17 cellular contexts compared by ENCODE assay signal in the genomic region with DNA sequence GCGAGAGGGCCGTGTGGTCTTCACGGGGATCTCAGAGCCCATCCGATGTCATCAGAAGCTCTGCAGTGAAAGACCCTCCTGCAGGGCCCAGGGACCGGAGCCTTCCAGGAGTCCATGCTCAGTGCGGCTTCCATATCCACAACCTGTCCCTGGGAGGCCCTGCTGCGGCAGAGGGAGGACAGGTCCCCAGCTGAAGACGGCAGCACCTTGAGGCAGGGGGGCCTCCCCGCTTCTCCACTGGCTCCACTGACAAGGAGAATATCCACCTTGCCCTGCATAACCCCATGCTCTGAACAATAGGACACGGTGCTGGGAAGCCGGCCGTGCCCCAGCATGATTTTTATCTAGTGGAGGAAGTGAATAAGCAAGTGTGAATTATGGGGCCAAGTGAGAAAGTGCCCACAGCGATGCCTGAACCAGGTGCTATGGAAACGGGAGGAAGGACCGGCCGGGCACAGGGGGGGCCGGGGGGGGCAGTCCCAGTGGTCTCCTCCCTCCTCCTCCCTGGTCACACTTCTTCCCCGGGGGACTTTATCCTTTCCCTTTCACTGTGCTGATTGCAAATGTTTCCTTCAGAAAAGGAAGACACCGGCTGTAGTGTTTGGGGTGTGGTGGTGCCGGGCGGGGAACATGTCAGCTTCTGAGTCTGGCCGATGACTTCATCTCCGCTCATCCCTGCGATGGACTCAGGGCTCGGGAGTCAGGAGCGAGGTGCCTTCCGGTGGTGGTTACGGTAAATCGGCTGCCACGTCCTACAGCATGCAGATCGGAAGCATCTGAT.
A peak's percentile ranks its signal among the peaks of the same experiment; 100 is the strongest.
DNase-seq lines count a peak whose midpoint lies in the region; ATAC-seq and TF ChIP-seq lines count a peak whose summit lies in the region.
"Had no signal": no experiment of that assay in that cellular context is flagged by ENCODE, and none has a peak within 500 bp of the region (broad histone marks: within the 10 kb centered on the region; RNA-seq: fewer than 3 reads in every experiment).

No MANE protein-coding gene starts in this region.

- no peaks in the 10 kb centered on the region for H3K9me3 Mint-ChIP-seq in endothelial cell (ENCODE audit: unreplicated experiment)
- H3K9me3 Mint-ChIP-seq in neural crest cell = no peaks in the 10 kb centered on the region
- no peaks in the 10 kb centered on the region for H3K9me3 Mint-ChIP-seq in endodermal cell
- H3K9me3 Mint-ChIP-seq: activated CD4-positive, alpha-beta memory T cell treated with anti-CD3 and anti-CD28 coated beads for 36 hours had no signal

- H3K4me3 ChIP-seq in BLaER1 treated with 17β-estradiol and CSF1 and Interleukin-3, amounts not matched to agents 10 nM and 100 nM = no peak overlapping the region
- H3K4me3 ChIP-seq in endodermal cell (ENCODE audit: low read length) (no peak overlapping the region), hepatocyte (no peak overlapping the region)
- H3K4me3 ChIP-seq: gastroesophageal sphincter, neural progenitor cell had no signal

- H3K9me2 ChIP-seq in hepatocyte (replicated peaks; ENCODE audit: insufficient read depth) = no peaks in the 10 kb centered on the region

- H3K27me3 Mint-ChIP-seq in endothelial cell (ENCODE audit: unreplicated experiment) (peaks cover 8% of the 10 kb centered on the region), neural crest cell (ENCODE audit: low read depth) (peaks cover 15% of the 10 kb centered on the region), endodermal cell (ENCODE audit: insufficient read depth) (no peaks in the 10 kb centered on the region)

- peaks cover 6 to 28% (median 11%) of the 10 kb centered on the region in 10 experiments; a peak in 16 of 20 replicates for H3K4me1 ChIP-seq in BLaER1 treated with 17β-estradiol and CSF1 and Interleukin-3, amounts not matched to agents 10 nM and 100 nM
- H3K4me1 ChIP-seq in endodermal cell (ENCODE audit: control insufficient read depth, insufficient read depth, low read length) = no peaks in the 10 kb centered on the region
- no peaks in the 10 kb centered on the region for H3K4me1 ChIP-seq in hepatocyte (ENCODE audit: insufficient read depth)
- H3K4me1 ChIP-seq: gastroesophageal sphincter had no signal

- H4K20me1 ChIP-seq in BLaER1 treated with 17β-estradiol and CSF1 and Interleukin-3, amounts not matched to agents 10 nM and 100 nM = no peaks in the 10 kb centered on the region; a peak in 3 of 22 replicates
- no peaks in the 10 kb centered on the region for H4K20me1 ChIP-seq in hepatocyte (ENCODE audit: insufficient read depth, poor library complexity, severe bottlenecking)

- ATAC-seq in HG03108 (IDR thresholded peaks at IDR 0.05; ENCODE audit: unreplicated experiment) = no peak
- ATAC-seq: gastroesophageal sphincter had no signal

- H3K4me3 Mint-ChIP-seq in endothelial cell (ENCODE audit: unreplicated experiment) = no peak overlapping the region
- H3K4me3 Mint-ChIP-seq in neural crest cell = no peak overlapping the region
- H3K4me3 Mint-ChIP-seq in endodermal cell = no peak overlapping the region
- H3K4me3 Mint-ChIP-seq: activated CD4-positive, alpha-beta memory T cell treated with anti-CD3 and anti-CD28 coated beads for 36 hours; neural progenitor cell had no signal

- H3K27ac ChIP-seq in BLaER1 treated with 17β-estradiol and CSF1 and Interleukin-3, amounts not matched to agents 10 nM and 100 nM = no peak overlapping the region
- H3K27ac ChIP-seq in endodermal cell (ENCODE audit: low read depth, low read length) = no peak overlapping the region
- no peak overlapping the region for H3K27ac ChIP-seq in hepatocyte
- H3K27ac ChIP-seq: gastroesophageal sphincter, neural progenitor cell had no signal

- 81 to 85% methylated on average over 16 to 29 of the region's 31 CpGs for WGBS in endodermal cell (ENCODE audit: insufficient coverage in 1 of 2, insufficient read length in 1 of 2), 2 experiments
- 80% methylated on average over 27 of the region's 31 CpGs for WGBS in hepatocyte (ENCODE audit: low lambda C conversion rate, missing lambda C conversion rate)

- no peaks in the 10 kb centered on the region for H3K4me1 Mint-ChIP-seq in endothelial cell (ENCODE audit: unreplicated experiment)
- H3K4me1 Mint-ChIP-seq in neural crest cell = peaks cover 14% of the 10 kb centered on the region
- peaks cover 8% of the 10 kb centered on the region for H3K4me1 Mint-ChIP-seq in endodermal cell

- H3K36me3 Mint-ChIP-seq in endothelial cell (ENCODE audit: low read depth, unreplicated experiment) (no peaks in the 10 kb centered on the region), neural crest cell (ENCODE audit: low read depth) (no peaks in the 10 kb centered on the region), endodermal cell (ENCODE audit: low read depth) (no peaks in the 10 kb centered on the region)
- H3K36me3 Mint-ChIP-seq: activated CD4-positive, alpha-beta memory T cell treated with anti-CD3 and anti-CD28 coated beads for 36 hours; neural progenitor cell had no signal

- DNase-seq in M059J (ENCODE audit: low read depth) = peak; percentile 20
- DNase-seq in endothelial cell (ENCODE audit: low spot score) = no peak
- DNase-seq in neural crest cell (ENCODE audit: low read depth, low spot score) = no peak
- no peak for DNase-seq in endodermal cell
- no peak for DNase-seq in DMS53 treated with DMSO at 0.1 percent for 48 hours (lab: John Stamatoyannopoulos, UW; ENCODE audit: unreplicated experiment)
- DNase-seq in hepatocyte (ENCODE audit: low spot score) = no peak
- DNase-seq: activated CD4-positive, alpha-beta memory T cell treated with anti-CD3 and anti-CD28 coated beads for 36 hours; amygdala; mesenchymal stem cell; NCI-H2029 treated with DMSO at 0.1 percent for 48 hours; NCI-H510A; retina; substantia nigra had no signal

- no peak overlapping the region for H2AFZ ChIP-seq in hepatocyte
- H2AFZ ChIP-seq: neural progenitor cell had no signal

- no peak for TF ChIP-seq CTCF in endothelial cell (IDR thresholded peaks at IDR 0.05; ENCODE audit: unreplicated experiment)
- TF ChIP-seq CTCF in neural crest cell (conservative IDR thresholded peaks at IDR 0.05) = no peak
- no peak for TF ChIP-seq CTCF in endodermal cell (conservative IDR thresholded peaks at IDR 0.05)
- no peak for TF ChIP-seq CTCF in hepatocyte (IDR thresholded peaks at IDR 0.05; ENCODE audit: poor library complexity)

- H3K9me3 ChIP-seq in BLaER1 treated with 17β-estradiol and CSF1 and Interleukin-3, amounts not matched to agents 10 nM and 100 nM (replicated peaks in 1 of 11) = no peaks in the 10 kb centered on the region
- H3K9me3 ChIP-seq in endodermal cell (ENCODE audit: control insufficient read depth, low read length) (no peaks in the 10 kb centered on the region), hepatocyte (ENCODE audit: low read depth) (no peaks in the 10 kb centered on the region)
- H3K9me3 ChIP-seq: gastroesophageal sphincter had no signal

- H3K27ac Mint-ChIP-seq in endothelial cell (ENCODE audit: unreplicated experiment) (peak overlapping the region; percentile 16), neural crest cell (ENCODE audit: unreplicated experiment) (peak overlapping the region; percentile 45), endodermal cell (no peak overlapping the region)
- H3K27ac Mint-ChIP-seq: activated CD4-positive, alpha-beta memory T cell treated with anti-CD3 and anti-CD28 coated beads for 36 hours; neural progenitor cell had no signal

- peak overlapping the region in 10 of 11 experiments; percentile 18 to 56 (median 45); a peak in 18 of 22 replicates for H3K4me2 ChIP-seq in BLaER1 treated with 17β-estradiol and CSF1 and Interleukin-3, amounts not matched to agents 10 nM and 100 nM
- H3K4me2 ChIP-seq in hepatocyte = no peak overlapping the region
- H3K4me2 ChIP-seq: neural progenitor cell had no signal

- H3K79me2 ChIP-seq in hepatocyte = no peaks in the 10 kb centered on the region

- H3K36me3 ChIP-seq in BLaER1 treated with 17β-estradiol and CSF1 and Interleukin-3, amounts not matched to agents 10 nM and 100 nM = no peaks in the 10 kb centered on the region
- no peaks in the 10 kb centered on the region for H3K36me3 ChIP-seq in endodermal cell (ENCODE audit: control insufficient read depth, insufficient read depth, low read length)
- H3K36me3 ChIP-seq in hepatocyte (replicated peaks; ENCODE audit: insufficient read depth, low read depth) = no peaks in the 10 kb centered on the region
- H3K36me3 ChIP-seq: gastroesophageal sphincter, neural progenitor cell had no signal

- no peaks in the 10 kb centered on the region for H3K27me3 ChIP-seq in BLaER1 treated with 17β-estradiol and CSF1 and Interleukin-3, amounts not matched to agents 10 nM and 100 nM
- H3K27me3 ChIP-seq in endodermal cell (ENCODE audit: control insufficient read depth, insufficient read depth, low read length, poor library complexity, severe bottlenecking) (no peaks in the 10 kb centered on the region), hepatocyte (no peaks in the 10 kb centered on the region)
- H3K27me3 ChIP-seq: neural progenitor cell had no signal

- H3K9ac ChIP-seq in BLaER1 treated with 17β-estradiol and CSF1 and Interleukin-3, amounts not matched to agents 10 nM and 100 nM = no peak overlapping the region
- H3K9ac ChIP-seq in endodermal cell (ENCODE audit: extremely low read depth, low read length, poor library complexity, severe bottlenecking) = no peak overlapping the region
- H3K9ac ChIP-seq: neural progenitor cell had no signal
